In the genomic region with DNA sequence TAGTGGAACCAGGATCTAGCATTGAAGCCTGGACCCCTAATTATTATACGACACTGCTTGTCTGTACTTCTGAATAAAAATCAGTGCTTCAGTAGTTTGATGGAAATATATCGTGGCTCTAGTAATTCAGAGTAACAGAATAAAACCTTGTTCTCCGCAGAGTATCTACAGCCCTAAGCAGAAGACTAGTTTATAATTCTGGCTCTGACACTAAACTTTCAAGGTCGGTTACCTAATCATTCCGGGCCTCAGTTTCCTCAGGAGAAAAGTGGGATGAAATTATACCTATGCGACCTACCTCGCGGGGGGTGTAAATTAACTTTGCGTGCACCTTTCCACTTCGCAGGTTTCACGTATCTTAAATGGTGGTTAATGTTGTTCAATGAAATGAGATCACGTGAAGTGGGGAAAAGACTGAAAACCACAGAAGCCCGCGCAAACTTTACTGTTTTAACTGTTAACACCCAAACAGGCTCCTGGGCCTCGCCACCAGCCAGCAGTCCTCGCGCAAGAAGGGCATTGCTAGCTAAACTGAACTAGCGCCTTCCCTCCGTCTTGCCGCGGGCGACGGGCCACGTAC, we compare ENCODE assay signal across 1 cellular context.
A peak's percentile ranks its signal among the peaks of the same experiment; 100 is the strongest.
TF ChIP-seq lines count a peak whose summit lies in the region.

No MANE protein-coding gene starts in this region.

TF ChIP-seq in K562, 482 proteins besides CTCF, POLR2A, EP300 and RAD21 (continued from another document and continues in another):
- TF ChIP-seq, protein P1, sequence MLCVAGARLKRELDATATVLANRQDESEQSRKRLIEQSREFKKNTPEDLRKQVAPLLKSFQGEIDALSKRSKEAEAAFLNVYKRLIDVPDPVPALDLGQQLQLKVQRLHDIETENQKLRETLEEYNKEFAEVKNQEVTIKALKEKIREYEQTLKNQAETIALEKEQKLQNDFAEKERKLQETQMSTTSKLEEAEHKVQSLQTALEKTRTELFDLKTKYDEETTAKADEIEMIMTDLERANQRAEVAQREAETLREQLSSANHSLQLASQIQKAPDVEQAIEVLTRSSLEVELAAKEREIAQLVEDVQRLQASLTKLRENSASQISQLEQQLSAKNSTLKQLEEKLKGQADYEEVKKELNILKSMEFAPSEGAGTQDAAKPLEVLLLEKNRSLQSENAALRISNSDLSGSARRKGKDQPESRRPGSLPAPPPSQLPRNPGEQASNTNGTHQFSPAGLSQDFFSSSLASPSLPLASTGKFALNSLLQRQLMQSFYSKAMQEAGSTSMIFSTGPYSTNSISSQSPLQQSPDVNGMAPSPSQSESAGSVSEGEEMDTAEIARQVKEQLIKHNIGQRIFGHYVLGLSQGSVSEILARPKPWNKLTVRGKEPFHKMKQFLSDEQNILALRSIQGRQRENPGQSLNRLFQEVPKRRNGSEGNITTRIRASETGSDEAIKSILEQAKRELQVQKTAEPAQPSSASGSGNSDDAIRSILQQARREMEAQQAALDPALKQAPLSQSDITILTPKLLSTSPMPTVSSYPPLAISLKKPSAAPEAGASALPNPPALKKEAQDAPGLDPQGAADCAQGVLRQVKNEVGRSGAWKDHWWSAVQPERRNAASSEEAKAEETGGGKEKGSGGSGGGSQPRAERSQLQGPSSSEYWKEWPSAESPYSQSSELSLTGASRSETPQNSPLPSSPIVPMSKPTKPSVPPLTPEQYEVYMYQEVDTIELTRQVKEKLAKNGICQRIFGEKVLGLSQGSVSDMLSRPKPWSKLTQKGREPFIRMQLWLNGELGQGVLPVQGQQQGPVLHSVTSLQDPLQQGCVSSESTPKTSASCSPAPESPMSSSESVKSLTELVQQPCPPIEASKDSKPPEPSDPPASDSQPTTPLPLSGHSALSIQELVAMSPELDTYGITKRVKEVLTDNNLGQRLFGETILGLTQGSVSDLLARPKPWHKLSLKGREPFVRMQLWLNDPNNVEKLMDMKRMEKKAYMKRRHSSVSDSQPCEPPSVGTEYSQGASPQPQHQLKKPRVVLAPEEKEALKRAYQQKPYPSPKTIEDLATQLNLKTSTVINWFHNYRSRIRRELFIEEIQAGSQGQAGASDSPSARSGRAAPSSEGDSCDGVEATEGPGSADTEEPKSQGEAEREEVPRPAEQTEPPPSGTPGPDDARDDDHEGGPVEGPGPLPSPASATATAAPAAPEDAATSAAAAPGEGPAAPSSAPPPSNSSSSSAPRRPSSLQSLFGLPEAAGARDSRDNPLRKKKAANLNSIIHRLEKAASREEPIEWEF (CRISPR knock-in tag; IDR thresholded peaks at IDR 0.05): no peak
- no peak for TF ChIP-seq CBX2 (IDR thresholded peaks at IDR 0.05; ENCODE audit: insufficient read depth, low read length, poor library complexity, severe bottlenecking)
- TF ChIP-seq ZNF212 (CRISPR knock-in tag; IDR thresholded peaks at IDR 0.05): 0 out of 2 replicates have a peak, but pooled peaks have one; percentile 72
- TF ChIP-seq, protein P2, sequence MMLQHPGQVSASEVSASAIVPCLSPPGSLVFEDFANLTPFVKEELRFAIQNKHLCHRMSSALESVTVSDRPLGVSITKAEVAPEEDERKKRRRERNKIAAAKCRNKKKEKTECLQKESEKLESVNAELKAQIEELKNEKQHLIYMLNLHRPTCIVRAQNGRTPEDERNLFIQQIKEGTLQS (IDR thresholded peaks at IDR 0.05): no peak
- TF ChIP-seq, protein P2 (CRISPR knock-in tag; conservative IDR thresholded peaks at IDR 0.05): no peak
- TF ChIP-seq, protein P3, sequence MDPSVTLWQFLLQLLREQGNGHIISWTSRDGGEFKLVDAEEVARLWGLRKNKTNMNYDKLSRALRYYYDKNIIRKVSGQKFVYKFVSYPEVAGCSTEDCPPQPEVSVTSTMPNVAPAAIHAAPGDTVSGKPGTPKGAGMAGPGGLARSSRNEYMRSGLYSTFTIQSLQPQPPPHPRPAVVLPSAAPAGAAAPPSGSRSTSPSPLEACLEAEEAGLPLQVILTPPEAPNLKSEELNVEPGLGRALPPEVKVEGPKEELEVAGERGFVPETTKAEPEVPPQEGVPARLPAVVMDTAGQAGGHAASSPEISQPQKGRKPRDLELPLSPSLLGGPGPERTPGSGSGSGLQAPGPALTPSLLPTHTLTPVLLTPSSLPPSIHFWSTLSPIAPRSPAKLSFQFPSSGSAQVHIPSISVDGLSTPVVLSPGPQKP (CRISPR knock-in tag; IDR thresholded peaks at IDR 0.05): no peak
- TF ChIP-seq NCOA1 (IDR thresholded peaks at IDR 0.05; ENCODE audit: low read depth): no peak
- TF ChIP-seq, protein P4, sequence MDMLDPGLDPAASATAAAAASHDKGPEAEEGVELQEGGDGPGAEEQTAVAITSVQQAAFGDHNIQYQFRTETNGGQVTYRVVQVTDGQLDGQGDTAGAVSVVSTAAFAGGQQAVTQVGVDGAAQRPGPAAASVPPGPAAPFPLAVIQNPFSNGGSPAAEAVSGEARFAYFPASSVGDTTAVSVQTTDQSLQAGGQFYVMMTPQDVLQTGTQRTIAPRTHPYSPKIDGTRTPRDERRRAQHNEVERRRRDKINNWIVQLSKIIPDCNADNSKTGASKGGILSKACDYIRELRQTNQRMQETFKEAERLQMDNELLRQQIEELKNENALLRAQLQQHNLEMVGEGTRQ (CRISPR knock-in tag; IDR thresholded peaks at IDR 0.05): peak; percentile 77
- TF ChIP-seq POLR2B (IDR thresholded peaks at IDR 0.05; ENCODE audit: low read depth, partially characterized antibody): no peak
- no peak for TF ChIP-seq KDM2B (CRISPR knock-in tag; IDR thresholded peaks at IDR 0.05)
- no peak for TF ChIP-seq CBFB (CRISPR knock-in tag; IDR thresholded peaks at IDR 0.05)
- 0 out of 2 replicates have a peak, but pooled peaks have one; percentile 19 for TF ChIP-seq HDGF (IDR thresholded peaks at IDR 0.05)
- TF ChIP-seq ZNF707 (CRISPR knock-in tag; conservative IDR thresholded peaks at IDR 0.05): no peak
- TF ChIP-seq DMBX1 (CRISPR knock-in tag; IDR thresholded peaks at IDR 0.05; ENCODE audit: borderline replicate concordance): peak; percentile 69; the same call in 1 of the 2 replicates
- TF ChIP-seq SETDB1 (IDR thresholded peaks at IDR 0.05; ENCODE audit: low read length): no peak
- TF ChIP-seq ELF4 (CRISPR knock-in tag; IDR thresholded peaks at IDR 0.05): 0 out of 2 replicates have a peak, but pooled peaks have one; percentile 42
- TF ChIP-seq TOE1 (IDR thresholded peaks at IDR 0.05; ENCODE audit: borderline replicate concordance): no peak
- peak; percentile 15; the same call in 1 of the 2 replicates for TF ChIP-seq TOE1 (CRISPR knock-in tag; IDR thresholded peaks at IDR 0.05; ENCODE audit: borderline replicate concordance, low read depth)
- TF ChIP-seq XRCC4 (IDR thresholded peaks at IDR 0.05; ENCODE audit: extremely low read depth, insufficient read depth, insufficient read length): no peak
- 0 out of 2 replicates have a peak, but pooled peaks have one; percentile 63 for TF ChIP-seq MIER1 (IDR thresholded peaks at IDR 0.05; ENCODE audit: low read depth)
- no peak for TF ChIP-seq ZNF324 (CRISPR knock-in tag; IDR thresholded peaks at IDR 0.05)
- peak; percentile 86 for TF ChIP-seq CEBPB (tag; IDR thresholded peaks at IDR 0.05)
- TF ChIP-seq ZNF217 (CRISPR knock-in tag; IDR thresholded peaks at IDR 0.05): no peak
- TF ChIP-seq ZNF609 (CRISPR knock-in tag; IDR thresholded peaks at IDR 0.05; ENCODE audit: borderline replicate concordance): 0 out of 2 replicates have a peak, but pooled peaks have one; percentile 6
- no peak for TF ChIP-seq RCOR1 (IDR thresholded peaks at IDR 0.05; ENCODE audit: borderline replicate concordance in 1 of 2, low read depth in 2 of 2, low read length in 2 of 2)
- TF ChIP-seq, protein P5, sequence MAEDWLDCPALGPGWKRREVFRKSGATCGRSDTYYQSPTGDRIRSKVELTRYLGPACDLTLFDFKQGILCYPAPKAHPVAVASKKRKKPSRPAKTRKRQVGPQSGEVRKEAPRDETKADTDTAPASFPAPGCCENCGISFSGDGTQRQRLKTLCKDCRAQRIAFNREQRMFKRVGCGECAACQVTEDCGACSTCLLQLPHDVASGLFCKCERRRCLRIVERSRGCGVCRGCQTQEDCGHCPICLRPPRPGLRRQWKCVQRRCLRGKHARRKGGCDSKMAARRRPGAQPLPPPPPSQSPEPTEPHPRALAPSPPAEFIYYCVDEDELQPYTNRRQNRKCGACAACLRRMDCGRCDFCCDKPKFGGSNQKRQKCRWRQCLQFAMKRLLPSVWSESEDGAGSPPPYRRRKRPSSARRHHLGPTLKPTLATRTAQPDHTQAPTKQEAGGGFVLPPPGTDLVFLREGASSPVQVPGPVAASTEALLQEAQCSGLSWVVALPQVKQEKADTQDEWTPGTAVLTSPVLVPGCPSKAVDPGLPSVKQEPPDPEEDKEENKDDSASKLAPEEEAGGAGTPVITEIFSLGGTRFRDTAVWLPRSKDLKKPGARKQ (CRISPR knock-in tag; IDR thresholded peaks at IDR 0.05): no peak
- TF ChIP-seq TCF3 (CRISPR knock-in tag; IDR thresholded peaks at IDR 0.05): no peak
- TF ChIP-seq NR2C2 (CRISPR knock-in tag; IDR thresholded peaks at IDR 0.05): peak; percentile 32; the same call in 1 of the 2 replicates
- no peak for TF ChIP-seq NR2C2 (tag; IDR thresholded peaks at IDR 0.05)
- no peak for TF ChIP-seq CXXC5 (CRISPR knock-in tag; IDR thresholded peaks at IDR 0.05)
- peak; percentile 57; the same call in 1 of the 2 replicates for TF ChIP-seq ZNF76 (CRISPR knock-in tag; IDR thresholded peaks at IDR 0.05; ENCODE audit: borderline replicate concordance)
- TF ChIP-seq E2F3 (CRISPR knock-in tag; IDR thresholded peaks at IDR 0.05): peak; percentile 87
- 0 out of 2 replicates have a peak, but pooled peaks have one; percentile 23 for TF ChIP-seq PHB2 (IDR thresholded peaks at IDR 0.05; ENCODE audit: low read depth)
- TF ChIP-seq ZNF696 (CRISPR knock-in tag; conservative IDR thresholded peaks at IDR 0.05): no peak
- TF ChIP-seq ESRRA (IDR thresholded peaks at IDR 0.05; ENCODE audit: borderline replicate concordance, low read depth): no peak; the same call in 1 of the 2 replicates
- TF ChIP-seq HBP1 (CRISPR knock-in tag; IDR thresholded peaks at IDR 0.05): 0 out of 2 replicates have a peak, but pooled peaks have one; percentile 13
- no peak for TF ChIP-seq PTBP1 (IDR thresholded peaks at IDR 0.05; ENCODE audit: low read depth, low read length)
- TF ChIP-seq, protein P6, sequence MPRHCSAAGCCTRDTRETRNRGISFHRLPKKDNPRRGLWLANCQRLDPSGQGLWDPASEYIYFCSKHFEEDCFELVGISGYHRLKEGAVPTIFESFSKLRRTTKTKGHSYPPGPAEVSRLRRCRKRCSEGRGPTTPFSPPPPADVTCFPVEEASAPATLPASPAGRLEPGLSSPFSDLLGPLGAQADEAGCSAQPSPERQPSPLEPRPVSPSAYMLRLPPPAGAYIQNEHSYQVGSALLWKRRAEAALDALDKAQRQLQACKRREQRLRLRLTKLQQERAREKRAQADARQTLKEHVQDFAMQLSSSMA (CRISPR knock-in tag; IDR thresholded peaks at IDR 0.05): no peak
- TF ChIP-seq MEIS2 (IDR thresholded peaks at IDR 0.05; ENCODE audit: partially characterized antibody): no peak
- no peak for TF ChIP-seq NR4A1 (CRISPR knock-in tag; IDR thresholded peaks at IDR 0.05)
- TF ChIP-seq NR4A1 (tag; IDR thresholded peaks at IDR 0.05): no peak
- TF ChIP-seq CTBP1 (IDR thresholded peaks at IDR 0.05; ENCODE audit: borderline replicate concordance): no peak
- TF ChIP-seq SMARCC2 (IDR thresholded peaks at IDR 0.05; ENCODE audit: low read depth): peak; percentile 46; the same call in 1 of the 2 replicates
- TF ChIP-seq ZNF408 (CRISPR knock-in tag; IDR thresholded peaks at IDR 0.05; ENCODE audit: low read depth): no peak
- TF ChIP-seq FOXK1 (CRISPR knock-in tag; IDR thresholded peaks at IDR 0.05; ENCODE audit: borderline replicate concordance): no peak
- TF ChIP-seq HEY1 (CRISPR knock-in tag; IDR thresholded peaks at IDR 0.05; ENCODE audit: borderline replicate concordance): no peak
- TF ChIP-seq ZFP36 (IDR thresholded peaks at IDR 0.05; ENCODE audit: low read depth, low read length, partially characterized antibody): no peak
